In the genomic region with DNA sequence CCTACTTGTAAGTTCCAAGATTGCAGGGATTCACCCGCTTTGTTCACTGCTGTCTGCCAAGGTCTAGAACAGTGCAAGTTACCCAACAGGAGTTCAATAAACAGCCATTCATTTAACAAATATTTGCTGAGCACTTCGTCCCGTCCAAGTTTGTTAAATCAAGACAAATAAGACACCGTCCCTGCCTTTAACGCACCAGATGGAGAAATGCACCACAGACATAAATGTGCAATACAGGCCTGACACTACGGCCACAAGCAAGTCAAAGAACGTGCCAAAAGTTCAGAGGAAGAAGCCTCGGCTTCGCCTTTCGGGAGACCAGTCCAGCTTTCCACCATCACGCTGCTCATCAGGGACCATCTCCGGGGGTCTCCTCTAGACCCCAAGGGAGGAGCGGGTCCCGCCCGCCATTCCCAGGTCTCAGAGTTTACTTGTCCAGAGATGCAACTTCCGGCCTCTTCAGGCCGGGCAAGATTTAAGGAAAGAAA, we compare ENCODE assay signal across 7 cellular contexts. TPM values are rescaled to one million over a fixed set of nuclear protein-coding genes. Genes with fewer than 3 reads are reported as not detected.
DNase-seq lines count a peak whose midpoint lies in the region; FAIRE-seq and TF ChIP-seq lines count a peak whose summit lies in the region.

No MANE protein-coding gene starts in this region.

- CTCF ChIA-PET in PC-9 (lab: Charles Lee) = no interaction called here
- CTCF ChIA-PET in H1 (lab: Charles Lee; ENCODE audit: partially characterized antibody) = interaction anchor here (1.0 to 1.8 kb wide), 3 partner anchors 12 to 21 kb away, joined by 3 to 10 read pairs (median 4); no protein-coding TSS in a partner anchor

- in situ Hi-C loops in HAP-1 (cut with MboI; ENCODE audit: low sequenced_read_pairs) = no loop called here

- no peak overlapping the region for H2BK20ac ChIP-seq in H1 (ENCODE audit: low read length)

- WGBS in H1 (ENCODE audit: extremely low coverage in 1 of 2, insufficient coverage in 1 of 2, insufficient read length in 1 of 2, insufficient replicate concordance in 2 of 2, low coverage in 1 of 2, low lambda C conversion rate in 2 of 2, missing lambda C conversion rate in 1 of 2), 2 experiments = 5% methylated on average over 16 of the region's 17 CpGs; no CpG with 5 or more reads in 1 of the 2 experiments

- peak overlapping the region; percentile 82 for H3K4me2 ChIP-seq in PC-9
- peak overlapping the region; percentile 77 to 91 for H3K4me2 ChIP-seq in H1 (ENCODE audit: insufficient read depth in 1 of 2, low read depth in 2 of 2, low read length in 2 of 2)

- intact Hi-C loops in PC-9 (cut with micrococcal nuclease; ENCODE audit: unreplicated experiment) = loop anchor here (1.0 to 2.0 kb wide), 3 partner anchors 40 to 127 kb away; no protein-coding TSS in a partner anchor

- peak overlapping the region; percentile 87; the same call in 1 of the 2 replicates for H3K18ac ChIP-seq in H1 (ENCODE audit: extremely low read depth, low read length)

- peak overlapping the region; percentile 24 for H3K4ac ChIP-seq in H1 (replicated peaks; ENCODE audit: insufficient read length, low read depth, low read length)

- H3K9ac ChIP-seq in H1 (replicated peaks in 1 of 4; ENCODE audit: extremely low read depth in 1 of 4, low read depth in 3 of 4, low read length in 3 of 4) (peak overlapping the region in 3 of 4 experiments; percentile 25 to 78 (median 45); a peak in 5 of 7 replicates), mucosa of stomach (ENCODE audit: low read length) (peak overlapping the region; percentile 82)

- H2BK12ac ChIP-seq in H1 (ENCODE audit: low read depth, low read length) = peak overlapping the region; percentile 46; the same call in 1 of the 2 replicates

- no peak for TF ChIP-seq EP300 in H1 (IDR thresholded peaks at IDR 0.05; ENCODE audit: borderline replicate concordance in 1 of 2, low read depth in 2 of 2, low read length in 2 of 2)

- no peaks in the 10 kb centered on the region; the same call in 1 of the 2 replicates for H3F3A ChIP-seq in PC-9 (ENCODE audit: insufficient read depth, low read depth)

- no peaks in the 10 kb centered on the region for H3K27me3 ChIP-seq in HAP-1 (ENCODE audit: low read depth)
- no peaks in the 10 kb centered on the region for H3K27me3 ChIP-seq in PC-9 (ENCODE audit: insufficient read depth, low read depth)
- H3K27me3 ChIP-seq in H1 (replicated peaks in 1 of 4; ENCODE audit: control insufficient read depth in 3 of 4, extremely low read depth in 1 of 4, insufficient read depth in 3 of 4, low read length in 3 of 4) = no peaks in the 10 kb centered on the region
- H3K27me3 ChIP-seq in mucosa of stomach (ENCODE audit: control insufficient read depth, insufficient read depth, low read length) = no peaks in the 10 kb centered on the region

- H3K36me3 ChIP-seq in HAP-1 (replicated peaks) (peaks cover 31% of the 10 kb centered on the region), PC-9 (ENCODE audit: low read depth) (peaks cover 29% of the 10 kb centered on the region), H1 (ENCODE audit: control insufficient read depth in 2 of 4, insufficient read depth in 4 of 4, low read length in 3 of 4) (peaks cover 14 to 29% (median 24%) of the 10 kb centered on the region in 4 experiments), mucosa of stomach (ENCODE audit: control insufficient read depth, insufficient read depth, low read length) (no peaks in the 10 kb centered on the region)

- H3K14ac ChIP-seq in H1 (ENCODE audit: insufficient read length) = no peak overlapping the region

- TSS peak; percentile 83 for BruUV-seq in PC-9 (replicated peaks; lab: Mats Ljungman, UMichigan)

- H2AFZ ChIP-seq in PC-9 = peak overlapping the region; percentile 96
- peak overlapping the region; percentile 63; the same call in 1 of the 2 replicates for H2AFZ ChIP-seq in H1 (ENCODE audit: low read length)

- peak overlapping the region; percentile 77; the same call in 1 of the 2 replicates for H2BK5ac ChIP-seq in H1 (ENCODE audit: low read depth, low read length)

- peak overlapping the region; percentile 51; the same call in 1 of the 2 replicates for H4K8ac ChIP-seq in H1 (ENCODE audit: extremely low read depth, insufficient read depth, low read length)

- FAIRE-seq in GM12891 (lab: Jason Lieb, UNC) (peak; percentile 38), H1 (lab: Jason Lieb, UNC) (no peak)

- no peak overlapping the region for H2BK120ac ChIP-seq in H1 (replicated peaks; ENCODE audit: low read depth, low read length)

- DNase-seq in GM12891 (ENCODE audit: insufficient read length, low spot score) (no peak), HAP-1 (ENCODE audit: low spot score in 2 of 2) (no peak), PC-9 (no peak), H1 (ENCODE audit: low read depth in 1 of 2, low spot score in 2 of 2) (no peak), NCI-H2107 (lab: John Stamatoyannopoulos, UW) (no peak)
- DNase-seq in stimulated activated CD4-positive, alpha-beta T cell treated with anti-CD3 and anti-CD28 coated beads, Interleukin-4, amount 100 ng/mL, for 4 hours = no peak

- TF ChIP-seq CTCF in PC-9 (conservative IDR thresholded peaks at IDR 0.05) = no peak
- no peak for TF ChIP-seq CTCF in H1 (IDR thresholded peaks at IDR 0.05; ENCODE audit: control extremely low read depth in 1 of 3, insufficient read depth in 1 of 3, low read depth in 1 of 3, low read length in 3 of 3)

- H3K79me1 ChIP-seq in H1 (ENCODE audit: low read depth, low read length) = peaks cover 15% of the 10 kb centered on the region

- peaks cover 10% of the 10 kb centered on the region for H3K4me1 ChIP-seq in HAP-1
- peaks cover 27% of the 10 kb centered on the region for H3K4me1 ChIP-seq in PC-9 (replicated peaks; ENCODE audit: insufficient read depth)
- peaks cover 3 to 12% (median 7%) of the 10 kb centered on the region in 4 experiments; a peak in 6 of 7 replicates for H3K4me1 ChIP-seq in H1 (replicated peaks in 1 of 4; ENCODE audit: control insufficient read depth in 3 of 4, insufficient read depth in 4 of 4, low read length in 3 of 4)
- H3K4me1 ChIP-seq in mucosa of stomach (ENCODE audit: control insufficient read depth, insufficient read depth, low read length) = peaks cover 41% of the 10 kb centered on the region

- no peak for TF ChIP-seq RAD21 in H1 (IDR thresholded peaks at IDR 0.05 in 1 of 2, conservative IDR thresholded peaks at IDR 0.05 in 1 of 2; ENCODE audit: low read depth in 2 of 2, low read length in 2 of 2)

- H4K20me1 ChIP-seq in PC-9 (ENCODE audit: insufficient read depth) (peaks cover 22% of the 10 kb centered on the region), H1 (replicated peaks in 1 of 2; ENCODE audit: control insufficient read depth in 1 of 2, insufficient read depth in 2 of 2, low read length in 2 of 2) (peaks cover 5 to 15% of the 10 kb centered on the region in 2 experiments)

- H4K91ac ChIP-seq in H1 (replicated peaks; ENCODE audit: insufficient read length, low read length) = peak overlapping the region; percentile 62

- H3K27ac ChIP-seq in PC-9 = peak overlapping the region; percentile 28; the same call in 1 of the 2 replicates
- 0 out of 2 replicates have a peak overlapping the region, but pooled peaks have one; percentile 22 for H3K27ac ChIP-seq in H1 (ENCODE audit: low read depth, low read length)

- no peaks in the 10 kb centered on the region for H3K9me2 ChIP-seq in PC-9 (ENCODE audit: insufficient read depth)

- H3K79me2 ChIP-seq in PC-9 (ENCODE audit: low read depth) = peaks cover 49% of the 10 kb centered on the region
- H3K79me2 ChIP-seq in H1 (ENCODE audit: control insufficient read depth in 1 of 2, insufficient read depth in 2 of 2, low read length in 2 of 2) = peaks cover 0 to 35% of the 10 kb centered on the region in 2 experiments; a peak in 2 of 4 replicates

- peaks cover 16% of the 10 kb centered on the region for H3K23me2 ChIP-seq in H1 (ENCODE audit: low read depth, low read length)

- no peak overlapping the region for H4K5ac ChIP-seq in H1 (ENCODE audit: insufficient read length, low read depth, low read length)

- H2BK15ac ChIP-seq in H1 (ENCODE audit: low read length) = 0 out of 2 replicates have a peak overlapping the region, but pooled peaks have one; percentile 61

- H3K4me3 ChIP-seq in HAP-1 (peak overlapping the region; percentile 76), PC-9 (peak overlapping the region; percentile 94), H1 (ENCODE audit: extremely low read depth in 1 of 4, insufficient read depth in 2 of 4, low read depth in 3 of 4, low read length in 4 of 4) (peak overlapping the region; percentile 83 to 95 (median 86)), mucosa of stomach (ENCODE audit: low read length) (peak overlapping the region; percentile 98)

- POLR2A ChIA-PET in PC-9 (lab: Charles Lee; ENCODE audit: unreplicated experiment) (no interaction called here), H1 (lab: Charles Lee; ENCODE audit: partially characterized antibody) (interaction anchor here (0.7 to 6.3 kb wide), 6 partner anchors 12 to 226 kb away, joined by 3 to 35 read pairs (median 5); a partner anchor contains a TSS)

- peak overlapping the region; percentile 85 for H3K56ac ChIP-seq in H1 (replicated peaks; ENCODE audit: insufficient read length, low read depth, low read length)

- H3K9me3 ChIP-seq in HAP-1 (no peaks in the 10 kb centered on the region), PC-9 (ENCODE audit: insufficient read depth, low read depth) (no peaks in the 10 kb centered on the region), H1 (ENCODE audit: insufficient read depth in 2 of 2, low read depth in 1 of 2, low read length in 1 of 2) (no peaks in the 10 kb centered on the region), mucosa of stomach (ENCODE audit: control insufficient read depth, low read length) (no peaks in the 10 kb centered on the region)

- no peak overlapping the region for H3K23ac ChIP-seq in H1 (ENCODE audit: insufficient read length)

- no peak overlapping the region for H2AK5ac ChIP-seq in H1 (ENCODE audit: low read depth, low read length)

- TF ChIP-seq POLR2A in GM12891 (IDR thresholded peaks at IDR 0.05; ENCODE audit: low read depth, low read length) = no peak
- no peak for TF ChIP-seq POLR2A in H1 (IDR thresholded peaks at IDR 0.05; ENCODE audit: control extremely low read depth in 1 of 2, low read depth in 2 of 2, low read length in 2 of 2)

RNA-seq across cellular contexts. Expression of a gene that starts 0.4 kb away (rescaled TPM):
- polyA plus RNA-seq in GM12891 (2012; ENCODE audit: low read depth, missing spikeins) = 17.2 TPM
- total RNA-seq in PC-9 (2021) = 11.5 and 12.7 TPM in 2 replicates
- 5.0 and 6.2 TPM in 2 replicates for total RNA-seq in H1 (2021; fragmentation: NEBNext Ultra II Directional; extraction: Animal tissue kit (Norgen Biotek cat#: 25700))
- polyA plus RNA-seq in H1 (2011; rRNA removed) = 2.1 and 4.4 TPM in 2 replicates
- polyA plus RNA-seq in H1 (2011; cell fraction: cytosol; rRNA removed) = 4.4 TPM
- 1.1 TPM for polyA plus RNA-seq in H1 (2011; cell fraction: nucleus; rRNA removed)
- 5.8 to 14.0 TPM (median 6.5 TPM) in 4 replicates for polyA plus RNA-seq in H1 (2012, experiment 1 of 2)
- 5.7 TPM for polyA plus RNA-seq in H1 (2012, experiment 2 of 2)
- polyA plus RNA-seq in H1 (2013, experiment 1 of 2) = 9.5 TPM
- polyA plus RNA-seq in H1 (2013, experiment 2 of 2) = 8.3 TPM
- polyA minus RNA-seq in H1 (2011; rRNA and poly(A)+ RNA removed) = 1.4 and 2.1 TPM in 2 replicates
- 1.2 TPM for polyA minus RNA-seq in H1 (2011; cell fraction: cytosol; rRNA and poly(A)+ RNA removed)
- 3.8 TPM for polyA minus RNA-seq in H1 (2011; cell fraction: nucleus; rRNA and poly(A)+ RNA removed)

RNA-seq across cellular contexts. Expression of a gene that starts 0.6 kb away (rescaled TPM):
- 602 TPM for polyA plus RNA-seq in GM12891 (2012; ENCODE audit: low read depth, missing spikeins)
- total RNA-seq in PC-9 (2021) = 128 and 265 TPM in 2 replicates
- 180 and 186 TPM in 2 replicates for total RNA-seq in H1 (2021; fragmentation: NEBNext Ultra II Directional; extraction: Animal tissue kit (Norgen Biotek cat#: 25700))
- 116 and 212 TPM in 2 replicates for polyA plus RNA-seq in H1 (2011; rRNA removed)
- polyA plus RNA-seq in H1 (2011; cell fraction: cytosol; rRNA removed) = 295 TPM
- 74.9 TPM for polyA plus RNA-seq in H1 (2011; cell fraction: nucleus; rRNA removed)
- 342 to 401 TPM (median 370 TPM) in 4 replicates for polyA plus RNA-seq in H1 (2012, experiment 1 of 2)
- polyA plus RNA-seq in H1 (2012, experiment 2 of 2) = 377 TPM
- polyA plus RNA-seq in H1 (2013, experiment 1 of 2) = 716 TPM
- 804 TPM for polyA plus RNA-seq in H1 (2013, experiment 2 of 2)
- polyA minus RNA-seq in H1 (2011; rRNA and poly(A)+ RNA removed) = 61.1 and 68.3 TPM in 2 replicates
- 41.0 TPM for polyA minus RNA-seq in H1 (2011; cell fraction: cytosol; rRNA and poly(A)+ RNA removed)
- polyA minus RNA-seq in H1 (2011; cell fraction: nucleus; rRNA and poly(A)+ RNA removed) = 85.9 TPM
